In the genomic region with DNA sequence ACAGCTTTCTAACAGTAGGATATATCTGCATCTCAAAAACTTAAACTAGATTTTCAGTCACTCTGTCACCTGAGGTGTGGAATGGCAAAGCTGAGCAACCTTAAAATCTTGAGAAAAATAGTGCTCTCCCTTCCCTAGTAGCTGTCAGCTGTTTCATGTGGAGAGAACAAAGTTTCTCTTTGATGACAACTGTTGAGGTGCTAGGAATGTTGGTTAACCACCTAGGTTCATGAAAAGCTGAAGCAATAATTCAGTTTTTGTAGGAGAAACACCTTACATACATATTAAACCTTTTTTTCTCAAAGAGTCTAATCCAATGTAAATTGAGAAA, we compare ENCODE assay signal across 18 cellular contexts.
"Had no signal": no experiment of that assay in that cellular context is flagged by ENCODE, and none has a peak within 500 bp of the region (broad histone marks: within the 10 kb centered on the region; RNA-seq: fewer than 3 reads in every experiment).

No MANE protein-coding gene starts in this region.

- H3K9me3 ChIP-seq: colonic mucosa, upper lobe of right lung had no signal

- DNase-seq: activated CD4-positive, alpha-beta T cell treated with anti-CD3 and anti-CD28 coated beads, Interleukin-2, amount 10 ng/mL, durations not matched to agents 24 days and 14 days; activated CD8-positive, alpha-beta memory T cell treated with anti-CD3 and anti-CD28 coated beads for 24 hours; activated naive CD8-positive, alpha-beta T cell treated with anti-CD3 and anti-CD28 coated beads, Interleukin-2, amount 10 ng/mL, durations not matched to agents 7 days and 5 days; aorta; colonic mucosa; foreskin keratinocyte; left ventricle myocardium inferior; mesendoderm; psoas muscle; stimulated activated CD4-positive, alpha-beta T cell treated with anti-CD3 and anti-CD28 coated beads, Interleukin-2, amount 100 ng/mL, for 48 hours; stimulated activated naive CD4-positive, alpha-beta T cell treated with Interleukin-2 at 50 U/mL for 16 hours; T-helper 1 cell; upper lobe of right lung had no signal

- H3K4me1 ChIP-seq: colonic mucosa had no signal

- FAIRE-seq: endothelial cell of umbilical vein, islet of Langerhans had no signal

- H3K4me3 Mint-ChIP-seq: activated CD4-positive, alpha-beta T cell treated with anti-CD3 and anti-CD28 coated beads, Interleukin-2, amount 10 ng/mL, durations not matched to agents 24 days and 14 days; activated naive CD8-positive, alpha-beta T cell treated with anti-CD3 and anti-CD28 coated beads, Interleukin-2, amount 10 ng/mL, durations not matched to agents 7 days and 5 days had no signal

- H3K36me3 ChIP-seq: colonic mucosa, heart left ventricle, left ventricle myocardium inferior, upper lobe of right lung had no signal

- H3K27me3 ChIP-seq: colonic mucosa, foreskin keratinocyte, heart left ventricle, upper lobe of right lung had no signal

- H3K27me3 Mint-ChIP-seq: activated CD4-positive, alpha-beta T cell treated with anti-CD3 and anti-CD28 coated beads, Interleukin-2, amount 10 ng/mL, durations not matched to agents 24 days and 14 days; activated naive CD8-positive, alpha-beta T cell treated with anti-CD3 and anti-CD28 coated beads, Interleukin-2, amount 10 ng/mL, durations not matched to agents 7 days and 5 days had no signal

- H3K4me3 ChIP-seq: colonic mucosa, heart left ventricle, left ventricle myocardium inferior, psoas muscle, upper lobe of right lung had no signal

- ATAC-seq: foreskin keratinocyte, psoas muscle, sciatic nerve, upper lobe of right lung had no signal

- H3K27ac Mint-ChIP-seq: activated CD4-positive, alpha-beta T cell treated with anti-CD3 and anti-CD28 coated beads, Interleukin-2, amount 10 ng/mL, durations not matched to agents 24 days and 14 days; activated naive CD8-positive, alpha-beta T cell treated with anti-CD3 and anti-CD28 coated beads, Interleukin-2, amount 10 ng/mL, durations not matched to agents 7 days and 5 days had no signal

- H3K27ac ChIP-seq: colonic mucosa, foreskin keratinocyte, heart left ventricle, left ventricle myocardium inferior, psoas muscle, upper lobe of right lung, VCaP had no signal
